Comparison of ENCODE assay signal across 8 cellular contexts in the genomic region with DNA sequence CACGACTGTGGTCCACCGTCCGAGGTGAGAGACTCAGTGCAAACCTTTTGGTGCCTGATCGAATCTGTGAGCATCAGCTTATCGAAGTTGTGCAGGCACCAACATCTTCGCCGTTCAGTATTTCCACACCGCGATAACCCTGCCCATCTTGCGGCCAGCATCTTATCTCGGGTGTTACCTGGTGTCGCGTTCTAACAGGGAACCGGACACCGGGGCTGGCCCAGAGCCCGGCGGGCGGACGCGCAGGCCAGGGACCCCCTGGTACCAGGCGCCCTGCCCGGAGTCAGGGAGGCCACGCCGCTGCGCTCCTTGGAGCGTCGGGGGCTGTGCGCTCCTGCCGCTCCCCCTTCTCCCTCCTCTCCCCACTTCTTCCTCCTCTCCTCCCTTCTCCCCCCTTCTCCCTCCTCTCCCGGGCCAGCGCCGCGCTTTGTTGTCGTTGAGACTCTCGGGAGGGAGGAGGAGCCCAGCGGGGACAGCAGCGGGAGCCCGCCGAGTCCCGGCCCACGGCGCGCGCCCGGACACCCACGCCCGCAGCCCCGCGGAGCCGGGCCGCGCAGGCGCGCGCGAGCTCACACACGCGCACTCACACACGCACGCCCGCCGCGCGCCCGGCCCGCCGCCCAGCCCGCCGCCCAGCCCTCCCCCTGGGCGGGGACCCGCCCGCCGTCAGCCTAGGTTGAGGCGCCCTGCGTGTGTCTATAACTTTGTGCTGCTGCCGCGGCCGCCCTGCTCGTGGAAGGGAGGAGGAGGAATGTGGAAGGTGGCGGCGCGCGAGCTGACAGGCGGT. TPM values are rescaled to one million over a fixed set of nuclear protein-coding genes. Genes with fewer than 3 reads are reported as not detected.
A peak's percentile ranks its signal among the peaks of the same experiment; 100 is the strongest.
DNase-seq lines count a peak whose midpoint lies in the region; ATAC-seq, FAIRE-seq and TF ChIP-seq lines count a peak whose summit lies in the region.

No MANE protein-coding gene starts in this region.

- in situ Hi-C loops in ACHN (cut with HindIII; ENCODE audit: low pct_ligation_motif_present, low pct_unique_long_range_greater_than_20kb, low sequenced_read_pairs): no loop called here
- in situ Hi-C loops in HepG2 (cut with HindIII; ENCODE audit: extremely low pct_ligation_motif_present, low pct_unique_long_range_greater_than_20kb): no loop called here

- TF ChIP-seq EP300 in HepG2 (IDR thresholded peaks at IDR 0.05; ENCODE audit: low read depth in 2 of 2, low read length in 2 of 2) (0 out of 4 replicates have a peak, but pooled peaks of 1 of the 2 experiments have one; percentile 2), HepG2 (CRISPR knock-in tag; IDR thresholded peaks at IDR 0.05; ENCODE audit: borderline replicate concordance) (no peak)

- TF ChIP-seq CTCF in HepG2 (CRISPR knock-in tag; IDR thresholded peaks at IDR 0.05): no peak

- FAIRE-seq in HepG2 (lab: Jason Lieb, UNC): no peak

- H3K4me3 ChIP-seq in HepG2 (replicated peaks in 1 of 3; ENCODE audit: insufficient read depth in 1 of 3, low read depth in 2 of 3, low read length in 3 of 3): peak overlapping the region; percentile 90 to 99 (median 96)

- 0% methylated on average over 41 of the region's 84 CpGs for WGBS in HepG2 (ENCODE audit: low lambda C conversion rate)

- H4K20me1 ChIP-seq in HepG2 (ENCODE audit: insufficient read depth, low read length): peaks cover 18% of the 10 kb centered on the region

- peak; percentile 45 for ATAC-seq in GM18907 (IDR thresholded peaks at IDR 0.05; ENCODE audit: unreplicated experiment)
- ATAC-seq in HG03280 (IDR thresholded peaks at IDR 0.05; ENCODE audit: unreplicated experiment): peak; percentile 36
- ATAC-seq in HepG2: peak; percentile 52

- H3K36me3 ChIP-seq in HepG2 (replicated peaks in 1 of 2; ENCODE audit: control insufficient read depth in 1 of 2, insufficient read depth in 2 of 2, low read length in 2 of 2): no peaks in the 10 kb centered on the region

- 0 out of 2 replicates have a peak, but pooled peaks have one; percentile 6 for TF ChIP-seq RAD21 in HepG2 (CRISPR knock-in tag; IDR thresholded peaks at IDR 0.05)

- no peak overlapping the region for H2AFZ ChIP-seq in HepG2 (ENCODE audit: low read length)

- DNase-seq in ACHN (peak; percentile 74), NCI-H69 (lab: John Stamatoyannopoulos, UW) (peak; percentile 97), dedifferentiated amniotic fluid mesenchymal stem cell (ENCODE audit: extremely low spot score) (peak; percentile 88), HepG2 (ENCODE audit: low spot score) (peak; percentile 64)
- DNase-seq in activated CD4-positive, alpha-beta T cell treated with anti-CD3 and anti-CD28 coated beads, Interleukin-2, amount 50 U/mL, for 1 hour: peak; percentile 87
- DNase-seq in stimulated activated CD4-positive, alpha-beta T cell treated with anti-CD3 and anti-CD28 coated beads, Interleukin-2, amount 100 ng/mL, for 48 hours: peak; percentile 68 to 70

- H3K27me3 ChIP-seq in HepG2 (ENCODE audit: control insufficient read depth in 1 of 2, insufficient read depth in 2 of 2, low read length in 2 of 2): no peaks in the 10 kb centered on the region; a peak in 2 of 5 replicates

- H3K79me2 ChIP-seq in HepG2 (ENCODE audit: insufficient read depth, low read length): peaks cover 28% of the 10 kb centered on the region

- BruUV-seq in HepG2 (replicated peaks; lab: Mats Ljungman, UMichigan): no TSS peak

- CTCF ChIA-PET in HepG2 (lab: Yijun Ruan, JAX; ENCODE audit: low intra/inter-chr PET ratio, low total read pairs): no interaction called here

- intact Hi-C loops in HepG2 (cut with micrococcal nuclease; ENCODE audit: unreplicated experiment): loop anchor here (5.0 kb wide), 1 partner anchor 278 kb away; no protein-coding TSS in a partner anchor

- peak in 1 of 2 experiments; percentile 89; a peak in 3 of 4 replicates for TF ChIP-seq POLR2A in HepG2 (IDR thresholded peaks at IDR 0.05; ENCODE audit: insufficient read depth in 1 of 2, low read depth in 2 of 2, low read length in 2 of 2)

- peak overlapping the region; percentile 99 for H3K4me2 ChIP-seq in HepG2 (ENCODE audit: low read depth, low read length)

- POLR2A ChIA-PET in HepG2 (lab: Yijun Ruan, JAX): interaction anchor here (0.7 to 3.1 kb wide), 12 partner anchors 11 to 536 kb away, joined by 3 to 16 read pairs (median 4); a partner anchor contains a TSS

- H3K27ac ChIP-seq in HepG2 (ENCODE audit: extremely low read length, insufficient read depth, low read length): peak overlapping the region; percentile 86

- peaks cover 53% of the 10 kb centered on the region for H3K4me1 ChIP-seq in HepG2 (ENCODE audit: insufficient read depth, low read length)

- peak overlapping the region; percentile 87 for H3K9ac ChIP-seq in HepG2 (ENCODE audit: insufficient read depth, low read depth, low read length)

- H3K9me3 ChIP-seq in HepG2 (ENCODE audit: low read length): no peaks in the 10 kb centered on the region

TF ChIP-seq in HepG2, 621 proteins besides CTCF, POLR2A, EP300 and RAD21 (continues in another document):
- TF ChIP-seq MED13 (CRISPR knock-in tag; IDR thresholded peaks at IDR 0.05) (peak; percentile 10; the same call in 1 of the 2 replicates), ATF7-NPFF (CRISPR knock-in tag; IDR thresholded peaks at IDR 0.05; ENCODE audit: low read depth) (no peak), ZNF496 (CRISPR knock-in tag; IDR thresholded peaks at IDR 0.05; ENCODE audit: insufficient replicate concordance) (no peak), ZNF557 (CRISPR knock-in tag; IDR thresholded peaks at IDR 0.05) (peak; percentile 58; the same call in 1 of the 2 replicates), FOXA3 (CRISPR knock-in tag; IDR thresholded peaks at IDR 0.05) (peak; percentile 28; the same call in 1 of the 2 replicates), GFI1 (CRISPR knock-in tag; IDR thresholded peaks at IDR 0.05; ENCODE audit: borderline replicate concordance) (0 out of 2 replicates have a peak, but pooled peaks have one; percentile 23), NCOA2 (CRISPR knock-in tag; IDR thresholded peaks at IDR 0.05) (no peak), JDP2 (CRISPR knock-in tag; IDR thresholded peaks at IDR 0.05; ENCODE audit: borderline replicate concordance) (no peak), ZNF563 (CRISPR knock-in tag; IDR thresholded peaks at IDR 0.05) (peak; percentile 83; the same call in 1 of the 2 replicates), PTBP1 (IDR thresholded peaks at IDR 0.05; ENCODE audit: low read depth, low read length, poor library complexity, severe bottlenecking) (no peak), ZNF350 (CRISPR knock-in tag; IDR thresholded peaks at IDR 0.05; ENCODE audit: borderline replicate concordance, low read depth) (0 out of 2 replicates have a peak, but pooled peaks have one; percentile 8), KAT8 (CRISPR knock-in tag; IDR thresholded peaks at IDR 0.05) (peak; percentile 41; the same call in 1 of the 2 replicates)
- TF ChIP-seq, protein P1, sequence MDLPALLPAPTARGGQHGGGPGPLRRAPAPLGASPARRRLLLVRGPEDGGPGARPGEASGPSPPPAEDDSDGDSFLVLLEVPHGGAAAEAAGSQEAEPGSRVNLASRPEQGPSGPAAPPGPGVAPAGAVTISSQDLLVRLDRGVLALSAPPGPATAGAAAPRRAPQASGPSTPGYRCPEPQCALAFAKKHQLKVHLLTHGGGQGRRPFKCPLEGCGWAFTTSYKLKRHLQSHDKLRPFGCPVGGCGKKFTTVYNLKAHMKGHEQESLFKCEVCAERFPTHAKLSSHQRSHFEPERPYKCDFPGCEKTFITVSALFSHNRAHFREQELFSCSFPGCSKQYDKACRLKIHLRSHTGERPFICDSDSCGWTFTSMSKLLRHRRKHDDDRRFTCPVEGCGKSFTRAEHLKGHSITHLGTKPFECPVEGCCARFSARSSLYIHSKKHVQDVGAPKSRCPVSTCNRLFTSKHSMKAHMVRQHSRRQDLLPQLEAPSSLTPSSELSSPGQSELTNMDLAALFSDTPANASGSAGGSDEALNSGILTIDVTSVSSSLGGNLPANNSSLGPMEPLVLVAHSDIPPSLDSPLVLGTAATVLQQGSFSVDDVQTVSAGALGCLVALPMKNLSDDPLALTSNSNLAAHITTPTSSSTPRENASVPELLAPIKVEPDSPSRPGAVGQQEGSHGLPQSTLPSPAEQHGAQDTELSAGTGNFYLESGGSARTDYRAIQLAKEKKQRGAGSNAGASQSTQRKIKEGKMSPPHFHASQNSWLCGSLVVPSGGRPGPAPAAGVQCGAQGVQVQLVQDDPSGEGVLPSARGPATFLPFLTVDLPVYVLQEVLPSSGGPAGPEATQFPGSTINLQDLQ (CRISPR knock-in tag; IDR thresholded peaks at IDR 0.05): no peak; the same call in 1 of the 2 replicates
- TF ChIP-seq, protein P2, sequence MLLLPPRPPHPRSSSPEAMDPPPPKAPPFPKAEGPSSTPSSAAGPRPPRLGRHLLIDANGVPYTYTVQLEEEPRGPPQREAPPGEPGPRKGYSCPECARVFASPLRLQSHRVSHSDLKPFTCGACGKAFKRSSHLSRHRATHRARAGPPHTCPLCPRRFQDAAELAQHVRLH (CRISPR knock-in tag; IDR thresholded peaks at IDR 0.05; ENCODE audit: borderline replicate concordance, low read depth): no peak; the same call in 1 of the 2 replicates

RNA-seq across cellular contexts. Expression of a gene that starts 1.4 kb away (rescaled TPM):
- total RNA-seq in HepG2 (2016; rRNA removed; fragmentation: Illumina TruSeq; extraction: Trizol): 16.0 and 16.9 TPM in 2 replicates
- 32.6 and 35.1 TPM in 2 replicates for total RNA-seq in HepG2 (2016; cell fraction: cytosol; rRNA removed; fragmentation: Illumina TruSeq; extraction: Trizol; ENCODE audit: low read depth)
- total RNA-seq in HepG2 (2016; cell fraction: insoluble cytoplasmic fraction; rRNA removed; fragmentation: Illumina TruSeq; extraction: Trizol): 15.7 and 15.9 TPM in 2 replicates
- total RNA-seq in HepG2 (2016; cell fraction: membrane; rRNA removed; fragmentation: Illumina TruSeq; extraction: Trizol): 26.2 and 29.7 TPM in 2 replicates
- 14.0 and 14.8 TPM in 2 replicates for total RNA-seq in HepG2 (2016; cell fraction: nucleus; rRNA removed; fragmentation: Illumina TruSeq; extraction: Trizol)
- 21.3 and 22.5 TPM in 2 replicates for polyA plus RNA-seq in HepG2 (2011; rRNA removed)
- polyA plus RNA-seq in HepG2 (2011; cell fraction: cytosol; rRNA removed): 14.1 and 14.6 TPM in 2 replicates
- 17.2 and 17.5 TPM in 2 replicates for polyA plus RNA-seq in HepG2 (2011; cell fraction: nucleus; rRNA removed)
- polyA plus RNA-seq in HepG2 (2012): 16.0 and 18.2 TPM in 2 replicates
- polyA plus RNA-seq in HepG2 (2016; cell fraction: cytosol; fragmentation: Illumina TruSeq; extraction: Trizol; ENCODE audit: low read depth): 0.35 and 0.42 TPM in 2 replicates
- polyA plus RNA-seq in HepG2 (2016; cell fraction: insoluble cytoplasmic fraction; fragmentation: Illumina TruSeq; extraction: Trizol; ENCODE audit: low read depth): 11.8 and 12.6 TPM in 2 replicates
- polyA plus RNA-seq in HepG2 (2016; cell fraction: membrane; fragmentation: Illumina TruSeq; extraction: Trizol; ENCODE audit: low read depth): 1.3 and 1.4 TPM in 2 replicates
- 10.9 and 12.0 TPM in 2 replicates for polyA plus RNA-seq in HepG2 (2016; cell fraction: nucleus; fragmentation: Illumina TruSeq; extraction: Trizol; ENCODE audit: insufficient read depth, low read depth)
- 76.4 and 181 TPM in 2 replicates for polyA minus RNA-seq in HepG2 (2011; rRNA and poly(A)+ RNA removed; ENCODE audit: low replicate concordance)
- polyA minus RNA-seq in HepG2 (2011; cell fraction: cytosol; rRNA and poly(A)+ RNA removed): 34.7 and 39.1 TPM in 2 replicates
- 43.9 and 53.5 TPM in 2 replicates for polyA minus RNA-seq in HepG2 (2011; cell fraction: nucleus; rRNA and poly(A)+ RNA removed)

Comparison
In these comparisons a context has a peak if more than half of its experiments do, and no peak if none do; other contexts are left out.
1. Peak in every context shown above with its lines: DNase-seq, ATAC-seq, H3K4me3 ChIP-seq and H3K27ac ChIP-seq.